In genomic region chr22:38455530-38456271, GRCh38 we compare ENCODE assay signal across 9 cellular contexts. TPM values are rescaled to one million over a fixed set of nuclear protein-coding genes. Genes with fewer than 3 reads are reported as not detected.
DNase-seq lines count a peak whose midpoint lies in the region; ATAC-seq and TF ChIP-seq lines count a peak whose summit lies in the region.
"Had no signal": no experiment of that assay in that cellular context is flagged by ENCODE, and none has a peak within 500 bp of the region (broad histone marks: within the 10 kb centered on the region; RNA-seq: fewer than 3 reads in every experiment).

No MANE protein-coding gene starts in this region.

- no peak overlapping the region for H3K18ac ChIP-seq in IMR-90 (ENCODE audit: low read depth, low read length)

- no peak overlapping the region for H3K14ac ChIP-seq in IMR-90 (replicated peaks; ENCODE audit: low read depth, low read length)

- H2AK5ac ChIP-seq in IMR-90 (ENCODE audit: low read depth, low read length): no peak overlapping the region

- peaks cover 0 to 10% of the 10 kb centered on the region in 2 donors for H3K36me3 Mint-ChIP-seq in naive B cell

- no peak overlapping the region for H2BK15ac ChIP-seq in IMR-90 (ENCODE audit: low read depth, low read length)

- H3K4me2 ChIP-seq in BLaER1 treated with 17β-estradiol and CSF1 and Interleukin-3, amounts not matched to agents 10 nM and 100 nM: peak overlapping the region; percentile 84 to 97 (median 94)
- peak overlapping the region; percentile 46; the same call in 1 of the 2 replicates for H3K4me2 ChIP-seq in IMR-90 (ENCODE audit: low read depth, low read length)
- peak overlapping the region; percentile 76 for H3K4me2 ChIP-seq in mammary epithelial cell (ENCODE audit: insufficient read depth, low read depth, low read length)

- POLR2A ChIA-PET in IMR-90 (lab: Charles Lee; ENCODE audit: unreplicated experiment): no interaction called here

- no peak overlapping the region for H4K5ac ChIP-seq in IMR-90 (ENCODE audit: low read depth, low read length)

- H4K8ac ChIP-seq in IMR-90 (ENCODE audit: low read depth in 2 of 2, low read length in 2 of 2): no peak overlapping the region

- peak overlapping the region; percentile 20 to 89 (median 78) for H3K4me3 Mint-ChIP-seq in naive B cell

- H3K4me1 Mint-ChIP-seq in naive B cell: peaks cover 15 to 23% (median 21%) of the 10 kb centered on the region in 3 donors

- no peak overlapping the region for H2BK5ac ChIP-seq in IMR-90 (ENCODE audit: low read depth, low read length, poor library complexity, severe bottlenecking)

- H3K27ac ChIP-seq in BLaER1 treated with 17β-estradiol and CSF1 and Interleukin-3, amounts not matched to agents 10 nM and 100 nM: peak overlapping the region in 4 of 11 experiments; percentile 1 to 25 (median 20); a peak in 3 of 22 replicates
- no peak overlapping the region for H3K27ac ChIP-seq in IMR-90 (ENCODE audit: insufficient read depth, low read length)
- no peak overlapping the region for H3K27ac ChIP-seq in mammary epithelial cell (ENCODE audit: insufficient read depth, low read depth, low read length)
- H3K27ac ChIP-seq: epithelial cell of prostate had no signal

- no TSS peak for BruUV-seq in IMR-90 (replicated peaks; lab: Mats Ljungman, UMichigan)
- BruUV-seq in mammary epithelial cell (replicated peaks; lab: Mats Ljungman, UMichigan): no TSS peak

- H3K9ac ChIP-seq in BLaER1 treated with 17β-estradiol and CSF1 and Interleukin-3, amounts not matched to agents 10 nM and 100 nM: peak overlapping the region; percentile 50 to 81 (median 74); a peak in 20 of 22 replicates
- no peak overlapping the region for H3K9ac ChIP-seq in IMR-90 (ENCODE audit: low read depth, low read length)
- no peak overlapping the region for H3K9ac ChIP-seq in mammary epithelial cell (ENCODE audit: insufficient read depth, low read length)

- H3K4me3 ChIP-seq in BLaER1 treated with 17β-estradiol and CSF1 and Interleukin-3, amounts not matched to agents 10 nM and 100 nM: peak overlapping the region; percentile 51 to 73 (median 66)
- H3K4me3 ChIP-seq in IMR-90 (ENCODE audit: insufficient read depth, low read depth, low read length): peak overlapping the region; percentile 37
- H3K4me3 ChIP-seq in mammary epithelial cell (replicated peaks in 1 of 3; ENCODE audit: insufficient read depth in 1 of 3, low read depth in 2 of 3, low read length in 3 of 3): peak overlapping the region in 2 of 3 experiments; percentile 29 to 42

- peak; percentile 26 for DNase-seq in IMR-90
- no peak for DNase-seq in mammary epithelial cell
- no peak for DNase-seq in naive B cell
- no peak for DNase-seq in GF-D8 (lab: John Stamatoyannopoulos, UW)
- DNase-seq in NCI-H2029 treated with DMSO at 0.1 percent for 48 hours (lab: John Stamatoyannopoulos, UW): no peak
- no peak for DNase-seq in NCI-H226

- dilution Hi-C loops in IMR-90 (cut with HindIII; ENCODE audit: low sequenced_read_pairs, unreplicated experiment) (no loop called here), mammary epithelial cell (cut with HindIII; ENCODE audit: low sequenced_read_pairs) (no loop called here)

- TF ChIP-seq RAD21 in IMR-90 (IDR thresholded peaks at IDR 0.05; ENCODE audit: low read length): no peak

- peak overlapping the region; percentile 80 for H2AFZ ChIP-seq in IMR-90 (replicated peaks; ENCODE audit: low read length, poor library complexity)
- peak overlapping the region; percentile 46 for H2AFZ ChIP-seq in mammary epithelial cell (ENCODE audit: low read depth, low read length)

- in situ Hi-C loops in IMR-90 (cut with MboI; ENCODE audit: low sequenced_read_pairs) (no loop called here), mammary epithelial cell (cut with MboI; ENCODE audit: low sequenced_read_pairs in 2 of 2) (no loop called here)

- no peak for TF ChIP-seq CTCF in IMR-90 (conservative IDR thresholded peaks at IDR 0.05; ENCODE audit: low read depth, low read length)
- no peak for TF ChIP-seq CTCF in mammary epithelial cell (conservative IDR thresholded peaks at IDR 0.05 in 1 of 2, IDR thresholded peaks at IDR 0.05 in 1 of 2; ENCODE audit: extremely low read depth in 1 of 2, insufficient read depth in 1 of 2, low read depth in 1 of 2, low read length in 2 of 2)

- H3K27ac Mint-ChIP-seq in naive B cell: peak overlapping the region in 1 of 6 donors; percentile 61

- no peak overlapping the region for H3K23ac ChIP-seq in IMR-90 (ENCODE audit: low read depth, low read length)

- H3K9me3 ChIP-seq in BLaER1 treated with 17β-estradiol and CSF1 and Interleukin-3, amounts not matched to agents 10 nM and 100 nM (replicated peaks in 1 of 11): no peaks in the 10 kb centered on the region
- H3K9me3 ChIP-seq in IMR-90 (ENCODE audit: control insufficient read depth, insufficient read depth, low read length): no peaks in the 10 kb centered on the region; the same call in 1 of the 2 replicates
- no peaks in the 10 kb centered on the region for H3K9me3 ChIP-seq in mammary epithelial cell (replicated peaks; ENCODE audit: insufficient read depth, low read length)

- intact Hi-C loops in IMR-90 (cut with micrococcal nuclease) (no loop called here), mammary epithelial cell (cut with micrococcal nuclease) (no loop called here)

- no peaks in the 10 kb centered on the region for H3K36me3 ChIP-seq in BLaER1 treated with 17β-estradiol and CSF1 and Interleukin-3, amounts not matched to agents 10 nM and 100 nM
- H3K36me3 ChIP-seq in IMR-90 (ENCODE audit: control insufficient read depth, insufficient read depth, low read length) (no peaks in the 10 kb centered on the region), mammary epithelial cell (ENCODE audit: insufficient read depth, low read length) (no peaks in the 10 kb centered on the region)

- no peaks in the 10 kb centered on the region for H3K9me1 ChIP-seq in IMR-90 (ENCODE audit: insufficient read depth, low read length)

- H3K79me2 ChIP-seq in mammary epithelial cell (ENCODE audit: insufficient read depth, low read length): no peaks in the 10 kb centered on the region

- WGBS in IMR-90 (ENCODE audit: extremely low coverage in 2 of 2, insufficient read length in 1 of 2), 2 experiments: 0% methylated on average over 36 of the region's 90 CpGs; no CpG with 5 or more reads in 1 of the 2 experiments
- WGBS in mammary epithelial cell (ENCODE audit: low coverage, missing lambda C conversion rate): 0% methylated on average over 2 of the region's 90 CpGs

- ATAC-seq in IMR-90 (ENCODE audit: low read depth) (peak; percentile 63), naive B cell (ENCODE audit: low read depth in 2 of 2) (no peak), HG03108 (IDR thresholded peaks at IDR 0.05; ENCODE audit: unreplicated experiment) (no peak)

- peaks cover 58 to 84% (median 81%) of the 10 kb centered on the region in 3 donors for H3K27me3 Mint-ChIP-seq in naive B cell

- H3K9me3 Mint-ChIP-seq in naive B cell: no peaks in the 10 kb centered on the region

- no peak overlapping the region for H2BK120ac ChIP-seq in IMR-90 (ENCODE audit: low read depth, low read length)

- TF ChIP-seq POLR2A in IMR-90 (IDR thresholded peaks at IDR 0.05; ENCODE audit: low read depth, low read length): no peak

- peaks cover 60 to 98% (median 70%) of the 10 kb centered on the region in 11 experiments for H3K27me3 ChIP-seq in BLaER1 treated with 17β-estradiol and CSF1 and Interleukin-3, amounts not matched to agents 10 nM and 100 nM
- peaks cover 90% of the 10 kb centered on the region for H3K27me3 ChIP-seq in IMR-90 (ENCODE audit: control insufficient read depth, insufficient read depth, low read length)
- peaks cover 10% of the 10 kb centered on the region for H3K27me3 ChIP-seq in mammary epithelial cell (ENCODE audit: insufficient read depth, low read length)

- no peak overlapping the region for H3K56ac ChIP-seq in IMR-90 (ENCODE audit: extremely low read depth, insufficient read depth, low read length)

- peaks cover 0 to 77% (median 18%) of the 10 kb centered on the region in 11 experiments; a peak in 16 of 22 replicates for H4K20me1 ChIP-seq in BLaER1 treated with 17β-estradiol and CSF1 and Interleukin-3, amounts not matched to agents 10 nM and 100 nM
- H4K20me1 ChIP-seq in IMR-90 (ENCODE audit: insufficient read depth, low read length) (no peaks in the 10 kb centered on the region; the same call in 1 of the 2 replicates), mammary epithelial cell (ENCODE audit: insufficient read depth, low read length) (no peaks in the 10 kb centered on the region)

- peak overlapping the region; percentile 42 for H2AK9ac ChIP-seq in IMR-90 (replicated peaks; ENCODE audit: low read depth, low read length, poor library complexity)

- no peaks in the 10 kb centered on the region for H3K79me1 ChIP-seq in IMR-90 (ENCODE audit: low read depth in 1 of 2, low read length in 2 of 2)

- CTCF ChIA-PET in IMR-90 (lab: Yijun Ruan, JAX) (no interaction called here), mammary epithelial cell (lab: Charles Lee; ENCODE audit: low non-redundant PET) (interaction anchor here (0.6 kb wide), 1 partner anchor 831 kb away, joined by 4 read pairs; no protein-coding TSS in a partner anchor)

- peaks cover 9 to 47% (median 34%) of the 10 kb centered on the region in 10 experiments; a peak in 19 of 20 replicates for H3K4me1 ChIP-seq in BLaER1 treated with 17β-estradiol and CSF1 and Interleukin-3, amounts not matched to agents 10 nM and 100 nM
- H3K4me1 ChIP-seq in IMR-90 (ENCODE audit: control insufficient read depth, insufficient read depth, low read length) (no peaks in the 10 kb centered on the region; the same call in 1 of the 2 replicates), mammary epithelial cell (ENCODE audit: insufficient read depth, low read length) (peaks cover 32% of the 10 kb centered on the region)

- H4K91ac ChIP-seq in IMR-90 (ENCODE audit: insufficient read depth, low read depth, low read length): no peak overlapping the region

- H2BK20ac ChIP-seq in IMR-90 (ENCODE audit: low read depth, low read length): no peak overlapping the region

- H3K4ac ChIP-seq in IMR-90 (ENCODE audit: low read depth, low read length): no peak overlapping the region

RNA-seq across cellular contexts. Expression of gene KCNJ4, which starts 0.7 kb away (rescaled TPM):
- total RNA-seq in IMR-90 (2012; rRNA removed) (not detected in 2 replicates), mammary epithelial cell (not detected)
- polyA plus RNA-seq in IMR-90 (2012; rRNA removed) (not detected in 2 replicates), mammary epithelial cell (0.03 TPM), naive B cell (ENCODE audit: low read depth in 6 of 6) (not detected)
- 0.01 TPM in 1 of 2 replicates, not detected in the other for polyA plus RNA-seq in IMR-90 (2012; cell fraction: cytosol; rRNA removed)
- not detected in 2 replicates for polyA plus RNA-seq in IMR-90 (2012; cell fraction: nucleus; rRNA removed; ENCODE audit: low replicate concordance)
- not detected for polyA minus RNA-seq in mammary epithelial cell

RNA-seq across cellular contexts. Expression of gene KDELR3, which starts 12.2 kb away (rescaled TPM):
- 192 and 224 TPM in 2 replicates for total RNA-seq in IMR-90 (2012; rRNA removed)
- polyA plus RNA-seq in IMR-90 (2012; rRNA removed): 120 and 129 TPM in 2 replicates
- 59.5 and 86.9 TPM in 2 replicates for polyA plus RNA-seq in IMR-90 (2012; cell fraction: cytosol; rRNA removed)
- polyA plus RNA-seq in IMR-90 (2012; cell fraction: nucleus; rRNA removed; ENCODE audit: low replicate concordance): 17.7 and 49.2 TPM in 2 replicates
- total RNA-seq in mammary epithelial cell: 10 to 100 TPM; 12.3 to 18.4 TPM
- polyA plus RNA-seq in mammary epithelial cell: 17.8 TPM
- 5.2 TPM for polyA minus RNA-seq in mammary epithelial cell
- polyA plus RNA-seq in naive B cell (ENCODE audit: low read depth in 6 of 6): 1 to 10 TPM in 1 of 6 donors, under 1 TPM in 2, not detected in 3; 0.16 to 3.0 (median 0.31) TPM

RNA-seq across cellular contexts. Expression of gene DDX17, which starts 50.4 kb away (rescaled TPM):
- 366 and 371 TPM in 2 replicates for total RNA-seq in IMR-90 (2012; rRNA removed)
- polyA plus RNA-seq in IMR-90 (2012; rRNA removed): 200 and 240 TPM in 2 replicates
- polyA plus RNA-seq in IMR-90 (2012; cell fraction: cytosol; rRNA removed): 72.6 and 98.7 TPM in 2 replicates
- 587 and 1,388 TPM in 2 replicates for polyA plus RNA-seq in IMR-90 (2012; cell fraction: nucleus; rRNA removed; ENCODE audit: low replicate concordance)
- 100 to 1,000 TPM; 235 to 405 TPM for total RNA-seq in mammary epithelial cell
- polyA plus RNA-seq in mammary epithelial cell: 162 TPM
- 270 TPM for polyA minus RNA-seq in mammary epithelial cell
- 10 to 100 TPM; 10.3 to 68.0 (median 42.2) TPM for polyA plus RNA-seq in naive B cell (ENCODE audit: low read depth in 6 of 6)

Comparison
In these comparisons a context has a peak if more than half of its experiments do, and no peak if none do; other contexts are left out.
1. H3K9ac ChIP-seq: peak in BLaER1 treated with 17β-estradiol and CSF1 and Interleukin-3, amounts not matched to agents 10 nM and 100 nM (11 of 11); none in IMR-90 (single experiment) and mammary epithelial cell (single experiment).
2. Peak in every context shown above with its lines, with median percentiles within 50 percentile points of each other: H3K4me2 ChIP-seq and H3K4me3 ChIP-seq.